Comparison of ENCODE assay signal across 8 cellular contexts in genomic region chr21:42513985-42514882, GRCh38. TPM values are rescaled to one million over a fixed set of nuclear protein-coding genes. Genes with fewer than 3 reads are reported as not detected.
DNase-seq lines count a peak whose midpoint lies in the region; ATAC-seq, FAIRE-seq and TF ChIP-seq lines count a peak whose summit lies in the region.

No MANE protein-coding gene starts in this region.

- H3F3A ChIP-seq in PC-9 (ENCODE audit: insufficient read depth, low read depth) = peaks cover 49% of the 10 kb centered on the region

- POLR2A ChIA-PET in PC-9 (lab: Charles Lee; ENCODE audit: unreplicated experiment) = interaction anchor here (0.7 kb wide), 1 partner anchor 321 kb away, joined by 3 read pairs; no protein-coding TSS in a partner anchor

- peaks cover 46% of the 10 kb centered on the region for H3K79me2 ChIP-seq in PC-9 (ENCODE audit: low read depth)

- H3K9me3 ChIP-seq in PC-9 (ENCODE audit: insufficient read depth, low read depth) (no peaks in the 10 kb centered on the region), heart right ventricle (no peaks in the 10 kb centered on the region), sigmoid colon (no peaks in the 10 kb centered on the region)

- no peak for FAIRE-seq in H54 (lab: Jason Lieb, UNC)

- TF ChIP-seq POLR2A in sigmoid colon (IDR thresholded peaks at IDR 0.05) (no peak), H54 (IDR thresholded peaks at IDR 0.05; ENCODE audit: low read depth, low read length) (no peak)

- 0 to 1% methylated on average over 76 to 77 of the region's 77 CpGs for WGBS in heart right ventricle, 2 donors
- 1% methylated on average over 77 of the region's 77 CpGs for WGBS in sigmoid colon, 2 donors

- H3K4me3 ChIP-seq in PC-9 = peak overlapping the region; percentile 71
- peak overlapping the region; percentile 68 to 99 (median 90) for H3K4me3 ChIP-seq in heart right ventricle
- peak overlapping the region; percentile 69 to 86 (median 80) for H3K4me3 ChIP-seq in sigmoid colon

- CTCF ChIA-PET in PC-9 (lab: Charles Lee) = no interaction called here

- TF ChIP-seq CTCF in GM13976 (IDR thresholded peaks at IDR 0.05; ENCODE audit: borderline replicate concordance, control extremely low read depth, extremely low read depth, insufficient read depth, missing control alignments) = no peak
- TF ChIP-seq CTCF in PC-9 (conservative IDR thresholded peaks at IDR 0.05) = no peak
- peak in 1 of 9 donors; percentile 4 for TF ChIP-seq CTCF in heart right ventricle (IDR thresholded peaks at IDR 0.05)
- no peak for TF ChIP-seq CTCF in sigmoid colon (IDR thresholded peaks at IDR 0.05)

- peak overlapping the region; percentile 88 for H3K4me2 ChIP-seq in PC-9

- H3K4me1 ChIP-seq in PC-9 (replicated peaks; ENCODE audit: insufficient read depth) = peaks cover 44% of the 10 kb centered on the region
- peaks cover 0 to 24% (median 15%) of the 10 kb centered on the region in 9 donors for H3K4me1 ChIP-seq in heart right ventricle
- peaks cover 0 to 20% (median 16%) of the 10 kb centered on the region in 4 donors for H3K4me1 ChIP-seq in sigmoid colon

- peak overlapping the region; percentile 77 for H2AFZ ChIP-seq in PC-9

- no peak for TF ChIP-seq EP300 in sigmoid colon (IDR thresholded peaks at IDR 0.05)

- DNase-seq in GM13976 (ENCODE audit: low spot score) = peak; percentile 81
- peak in 1 of 2 experiments; percentile 42 for DNase-seq in PC-9
- peak; percentile 73 for DNase-seq in activated naive CD4-positive, alpha-beta T cell treated with Interleukin-2 at 50 U/mL for 16 hours
- DNase-seq in heart right ventricle = peak; percentile 41 to 64
- DNase-seq in sigmoid colon = peak; percentile 72
- DNase-seq in H54 (ENCODE audit: insufficient read length, low spot score) = no peak
- DNase-seq in H4 (ENCODE audit: low spot score) = no peak

- no peaks in the 10 kb centered on the region for H4K20me1 ChIP-seq in PC-9 (ENCODE audit: insufficient read depth)

- in situ Hi-C loops in GM13976 (cut with MboI; ENCODE audit: low sequenced_read_pairs, unreplicated experiment) = no loop called here

- H3K36me3 ChIP-seq in PC-9 (ENCODE audit: low read depth) = peaks cover 7% of the 10 kb centered on the region; the same call in 1 of the 2 replicates
- H3K36me3 ChIP-seq in heart right ventricle = peaks cover 0 to 17% (median 0%) of the 10 kb centered on the region in 9 donors
- peaks cover 0 to 13% (median 3%) of the 10 kb centered on the region in 4 donors for H3K36me3 ChIP-seq in sigmoid colon

- no TSS peak for BruUV-seq in PC-9 (replicated peaks; lab: Mats Ljungman, UMichigan)

- peak overlapping the region; percentile 93 for H3K27ac ChIP-seq in PC-9
- peak overlapping the region; percentile 29 to 86 (median 72) for H3K27ac ChIP-seq in heart right ventricle
- H3K27ac ChIP-seq in sigmoid colon = peak overlapping the region; percentile 59 to 73 (median 70)

- H3K27me3 ChIP-seq in PC-9 (ENCODE audit: insufficient read depth, low read depth) (no peaks in the 10 kb centered on the region), heart right ventricle (no peaks in the 10 kb centered on the region), sigmoid colon (no peaks in the 10 kb centered on the region)

- ATAC-seq in HG02884 (IDR thresholded peaks at IDR 0.05; ENCODE audit: unreplicated experiment) (peak; percentile 47), heart right ventricle (peak; percentile 62 to 86 (median 76))

- intact Hi-C loops in PC-9 (cut with micrococcal nuclease; ENCODE audit: unreplicated experiment) = loop anchor here (10.0 kb wide), 1 partner anchor 129 kb away; no protein-coding TSS in a partner anchor
- intact Hi-C loops in heart right ventricle (cut with DNase I) = loop anchor here in 3 of 10 donors (10.0 kb wide), 3 partner anchors 61 to 461 kb away; partner anchors contain the start of gene PKNOX1 (in 1 of the 3)
- intact Hi-C loops in sigmoid colon (cut with DNase I) = no loop called here

- H3K9me2 ChIP-seq in PC-9 (ENCODE audit: insufficient read depth) = no peaks in the 10 kb centered on the region

RNA-seq across cellular contexts. Expression of gene SLC37A1, which starts 0.6 kb away (rescaled TPM):
- total RNA-seq in PC-9 (2021) = 23.5 and 26.7 TPM in 2 replicates
- 10 to 100 TPM in 1 of 10 donors, 1 to 10 TPM in 9; 3.7 to 13.2 (median 5.7) TPM for total RNA-seq in heart right ventricle
- 1 to 10 TPM; 1.8 to 2.6 TPM for polyA plus RNA-seq in heart right ventricle
- total RNA-seq in sigmoid colon = 1 to 10 TPM; 2.3 to 7.8 (median 5.0) TPM
- 10 to 100 TPM; 21.0 to 98.5 (median 31.2) TPM for polyA plus RNA-seq in sigmoid colon
- total RNA-seq in H4 (2014; rRNA removed; shearing (Covaris generic)) = 6.7 and 9.2 TPM in 2 replicates

RNA-seq across cellular contexts. Expression of gene RSPH1, which starts 18.2 kb away (rescaled TPM):
- 4.3 and 8.0 TPM in 2 replicates for total RNA-seq in PC-9 (2021)
- under 1 TPM in 2 of 10 donors, not detected in 8; 0.20 to 0.36 TPM for total RNA-seq in heart right ventricle
- polyA plus RNA-seq in heart right ventricle = under 1 TPM in 1 of 2 donors, not detected in 1; 0.06 TPM
- 1 to 10 TPM in 2 of 4 donors, not detected in 2; 1.2 TPM for total RNA-seq in sigmoid colon
- 10 to 100 TPM in 1 of 3 donors, 1 to 10 TPM in 2; 3.0 to 13.4 (median 8.8) TPM for polyA plus RNA-seq in sigmoid colon
- not detected in 2 replicates for total RNA-seq in H4 (2014; rRNA removed; shearing (Covaris generic))

Comparison
In these comparisons a context has a peak if more than half of its experiments do, and no peak if none do; other contexts are left out.
1. DNase-seq: peak in GM13976 (single experiment), activated naive CD4-positive, alpha-beta T cell treated with Interleukin-2 at 50 U/mL for 16 hours (single experiment), heart right ventricle (2 of 2) and sigmoid colon (single experiment); none in H54 (single experiment) and H4 (single experiment).
2. Peak in every context shown above with its lines, with median percentiles within 50 percentile points of each other: H3K27ac ChIP-seq and H3K4me3 ChIP-seq.